8 cellular contexts compared by ENCODE assay signal in the genomic region with DNA sequence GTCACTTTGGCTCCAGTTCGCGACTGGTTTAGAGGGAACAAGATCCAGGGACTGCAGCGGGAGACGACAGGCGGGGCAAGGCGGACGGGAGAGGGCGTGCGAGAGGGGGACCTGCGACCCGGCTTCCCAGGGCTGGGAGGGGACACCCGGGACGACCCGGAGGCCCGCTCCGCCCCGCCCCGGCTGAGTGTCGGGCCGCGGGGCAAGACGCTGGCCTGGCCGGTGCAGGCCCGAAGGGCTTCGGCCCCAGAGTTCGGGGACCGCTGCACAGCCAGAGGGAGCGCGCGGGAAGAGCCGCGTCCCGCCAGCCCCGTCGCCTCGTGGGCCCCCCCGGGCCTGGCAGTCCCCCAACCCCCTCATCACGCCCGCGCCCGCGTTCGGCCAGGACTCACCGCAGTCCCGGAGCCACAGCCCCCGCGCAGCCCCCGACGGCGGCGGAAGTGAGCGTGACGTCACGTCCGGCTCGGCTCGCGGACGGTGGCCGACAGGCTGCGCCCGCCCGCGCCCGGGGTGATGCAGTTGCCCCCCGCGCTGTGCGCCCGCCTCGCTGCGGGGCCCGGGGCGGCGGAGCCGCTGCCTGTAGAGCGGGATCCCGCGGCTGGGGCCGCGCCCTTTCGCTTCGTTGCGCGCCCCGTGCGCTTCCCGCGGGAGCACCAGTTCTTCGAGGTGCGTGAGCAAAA. TPM values are rescaled to one million over a fixed set of nuclear protein-coding genes. Genes with fewer than 3 reads are reported as not detected.
A peak's percentile ranks its signal among the peaks of the same experiment; 100 is the strongest.
DNase-seq lines count a peak whose midpoint lies in the region; ATAC-seq and TF ChIP-seq lines count a peak whose summit lies in the region.

Gene TUBGCP2, minus strand, starts transcription at position 442 of the 680 bp plus-strand sequence. CDS start 5,931 bp downstream, outside the sequence.
A gene with protein sequence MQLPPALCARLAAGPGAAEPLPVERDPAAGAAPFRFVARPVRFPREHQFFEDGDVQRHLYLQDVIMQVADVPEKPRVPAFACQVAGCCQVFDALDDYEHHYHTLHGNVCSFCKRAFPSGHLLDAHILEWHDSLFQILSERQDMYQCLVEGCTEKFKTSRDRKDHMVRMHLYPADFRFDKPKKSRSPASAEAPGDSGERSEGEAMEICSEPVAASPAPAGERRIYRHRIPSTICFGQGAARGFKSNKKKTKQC (plus strand): TSS at position 484 of the 680 bp plus-strand sequence. CDS start 30 bp downstream, at position 514.

- peak in 1 of 2 donors; percentile 36 for TF ChIP-seq POLR2A in vagina (IDR thresholded peaks at IDR 0.05)

- no peak within 1 kb of the TSS for H3K23ac ChIP-seq in H9 (ENCODE audit: insufficient read length, low read depth, low read length)

- peak; percentile 88 to 92 for ATAC-seq in right cardiac atrium

- peaks cover 9% of the 10 kb centered on the region for H3K23me2 ChIP-seq in H9 (ENCODE audit: insufficient read length, low read depth, low read length, poor library complexity, severe bottlenecking)

- H3K27ac ChIP-seq in H9 (ENCODE audit: insufficient read length, low read depth, low read length), result no peak within 1 kb of the TSS
- peak within 1 kb of the TSS; percentile 95 for H3K27ac ChIP-seq in angular gyrus (ENCODE audit: low read depth, low read length)
- peak within 1 kb of the TSS; percentile 96 for H3K27ac ChIP-seq in right cardiac atrium (ENCODE audit: low read length)
- peak within 1 kb of the TSS; percentile 92 for H3K27ac ChIP-seq in vagina

- H3K9me3 ChIP-seq in H9 (ENCODE audit: control insufficient read depth, low read depth, low read length), result no peaks in the 10 kb centered on the region
- no peaks in the 10 kb centered on the region for H3K9me3 ChIP-seq in MG63
- no peaks in the 10 kb centered on the region for H3K9me3 ChIP-seq in right cardiac atrium (ENCODE audit: control insufficient read depth, low read length)
- H3K9me3 ChIP-seq in vagina, result no peaks in the 10 kb centered on the region

- H3K18ac ChIP-seq in H9 (ENCODE audit: insufficient read length, low read depth, low read length), result peak within 1 kb of the TSS; percentile 78

- H3K9ac ChIP-seq in H9 (ENCODE audit: extremely low read depth, insufficient read length, low read length), result peak within 1 kb of the TSS; percentile 42

- H3K4me1 ChIP-seq in H9 (ENCODE audit: insufficient read depth, low read length), result no peaks in the 10 kb centered on the region
- H3K4me1 ChIP-seq in right cardiac atrium (ENCODE audit: control insufficient read depth, insufficient read depth, low read length), result peaks cover 8% of the 10 kb centered on the region
- H3K4me1 ChIP-seq in vagina, result peaks cover 46% of the 10 kb centered on the region

- WGBS in H9 (ENCODE audit: extremely low coverage, insufficient read length, low lambda C conversion rate), result no CpG with 5 or more reads among the region's 90 CpGs
- WGBS in right cardiac atrium, result under 1% methylated on average over 90 of the region's 90 CpGs

- H2BK12ac ChIP-seq in H9 (ENCODE audit: insufficient read length, low read depth, low read length), result no peak within 1 kb of the TSS

- H3K4ac ChIP-seq in H9 (ENCODE audit: low read depth, low read length), result no peak within 1 kb of the TSS

- no peaks in the 10 kb centered on the region for H3K27me3 Mint-ChIP-seq in H9 (ENCODE audit: low read depth)

- no peak within 1 kb of the TSS for H2AFZ ChIP-seq in H9 (ENCODE audit: low read length)

- no peak within 1 kb of the TSS for H4K8ac ChIP-seq in H9 (replicated peaks; ENCODE audit: insufficient read length, low read depth, low read length)

- H3K56ac ChIP-seq in H9 (ENCODE audit: insufficient read length, low read depth, low read length), result no peak within 1 kb of the TSS

- H4K20me1 ChIP-seq in H9 (ENCODE audit: control insufficient read depth, insufficient read depth, insufficient read length), result no peaks in the 10 kb centered on the region

- peak within 1 kb of the TSS; percentile 91 for H3K4me2 ChIP-seq in H9 (ENCODE audit: insufficient read depth, insufficient read length, low read length)

- peak within 1 kb of the TSS; percentile 67 to 98 (median 96); a peak in 6 of 7 replicates for H3K27ac Mint-ChIP-seq in H9

- H2BK5ac ChIP-seq in H9 (ENCODE audit: insufficient read length, low read length), result no peak within 1 kb of the TSS

- peaks cover 11 to 14% of the 10 kb centered on the region in 2 experiments for H3K4me1 Mint-ChIP-seq in H9

- peaks cover 9% of the 10 kb centered on the region; the same call in 1 of the 2 replicates for H3K79me2 ChIP-seq in H9 (ENCODE audit: insufficient read depth, low read length)

- no peak within 1 kb of the TSS for H2BK120ac ChIP-seq in H9 (ENCODE audit: low read depth, low read length, poor library complexity, severe bottlenecking)

- no peak within 1 kb of the TSS for H2BK20ac ChIP-seq in H9 (ENCODE audit: low read depth, low read length, poor library complexity, severe bottlenecking)

- peak within 1 kb of the TSS; percentile 93 to 97 for H3K4me3 Mint-ChIP-seq in H9

- peaks cover 17% of the 10 kb centered on the region for H3K36me3 ChIP-seq in MG63
- H3K36me3 ChIP-seq in vagina, result peaks cover 0 to 14% of the 10 kb centered on the region in 2 donors

- H3K4me3 ChIP-seq in GM12865 (ENCODE audit: low read depth, low read length) (peak within 1 kb of the TSS; percentile 96), MG63 (peak within 1 kb of the TSS; percentile 76), right cardiac atrium (ENCODE audit: low read length) (peak within 1 kb of the TSS; percentile 96), vagina (peak within 1 kb of the TSS; percentile 89 to 94)

- no peak within 1 kb of the TSS for H3T11ph ChIP-seq in H9 (ENCODE audit: low read length)

- peaks cover 4 to 34% (median 19%) of the 10 kb centered on the region in 3 experiments for H3K36me3 Mint-ChIP-seq in H9 (ENCODE audit: insufficient read depth in 1 of 3, low read depth in 3 of 3)

- intact Hi-C loops in T-helper 2 cell treated with Interferon-gamma antibody and Interleukin-4, amounts not matched to agents 100 ng/mL and 5 ng/mL, for 36 hours (cut with micrococcal nuclease), result loop anchor here (1.0 to 5.0 kb wide), 8 partner anchors 10 to 1146 kb away; partner anchors contain the start of genes ECHS1 and FUOM
- intact Hi-C loops in right cardiac atrium (cut with DNase I) (no loop called here), vagina (cut with DNase I) (loop anchor here (5.0 kb wide), 1 partner anchor 84 kb away; the partner anchor contains the start of gene MTG1)

- peaks cover 12% of the 10 kb centered on the region for H3K79me1 ChIP-seq in H9 (ENCODE audit: insufficient read depth, low read depth, low read length, poor library complexity, severe bottlenecking)

- TF ChIP-seq CTCF in GM12865 (IDR thresholded peaks at IDR 0.05; ENCODE audit: insufficient read depth, low read depth, low read length, missing control alignments), result peak; percentile 19
- no peak for TF ChIP-seq CTCF in H9 (conservative IDR thresholded peaks at IDR 0.05)
- no peak for TF ChIP-seq CTCF in vagina (IDR thresholded peaks at IDR 0.05)

- no peak within 1 kb of the TSS for H2AK5ac ChIP-seq in H9 (ENCODE audit: insufficient read length, low read length)

- no peaks in the 10 kb centered on the region; a peak in 3 of 5 replicates for H3K9me3 Mint-ChIP-seq in H9

- H4K5ac ChIP-seq in H9 (ENCODE audit: insufficient read length, low read depth, low read length), result no peak within 1 kb of the TSS

- H2BK15ac ChIP-seq in H9 (ENCODE audit: low read depth, low read length), result no peak within 1 kb of the TSS

- peak; percentile 90 for DNase-seq in GM12865 (ENCODE audit: low read depth)
- peak; percentile 85 for DNase-seq in H9
- DNase-seq in MG63, result peak; percentile 88
- DNase-seq in right cardiac atrium, result peak; percentile 89 to 95 (median 95)
- peak; percentile 34 for DNase-seq in renal cortical epithelial cell (ENCODE audit: low read depth)
- DNase-seq in vagina (ENCODE audit: extremely low spot score in 2 of 2), result no peak

- H3K27me3 ChIP-seq in H9 (ENCODE audit: insufficient read depth, low read length), result no peaks in the 10 kb centered on the region
- no peaks in the 10 kb centered on the region for H3K27me3 ChIP-seq in MG63
- H3K27me3 ChIP-seq in right cardiac atrium (ENCODE audit: control insufficient read depth, insufficient read depth), result no peaks in the 10 kb centered on the region
- no peaks in the 10 kb centered on the region for H3K27me3 ChIP-seq in vagina

- H4K91ac ChIP-seq in H9 (ENCODE audit: insufficient read length, low read depth, low read length), result no peak within 1 kb of the TSS

- H3K14ac ChIP-seq in H9 (ENCODE audit: insufficient read depth, low read length), result peak within 1 kb of the TSS; percentile 90; the same call in 1 of the 2 replicates

RNA-seq across cellular contexts. Expression of gene TUBGCP2, which starts in this region (rescaled TPM):
- total RNA-seq in H9 (2021), result 52.4 and 53.5 TPM in 2 replicates
- total RNA-seq in MG63 (2014; rRNA removed; shearing (Covaris generic); ENCODE audit: low replicate concordance), result 58.6 and 80.8 TPM in 2 replicates
- total RNA-seq in T-helper 2 cell treated with Interferon-gamma antibody and Interleukin-4, amounts not matched to agents 100 ng/mL and 5 ng/mL, for 36 hours, result 54.4 and 61.5 TPM in 2 replicates
- 10 to 100 TPM; 34.9 to 45.9 (median 37.4) TPM for total RNA-seq in right cardiac atrium
- 23.0 TPM for polyA plus RNA-seq in right cardiac atrium
- 76.0 and 77.1 TPM in 2 replicates for total RNA-seq in renal cortical epithelial cell
- total RNA-seq in vagina, result 41.7 TPM

RNA-seq across cellular contexts. Expression of the second gene that starts in this region (rescaled TPM):
- total RNA-seq in H9 (2021), result 83.6 and 89.4 TPM in 2 replicates
- 42.0 and 75.7 TPM in 2 replicates for total RNA-seq in MG63 (2014; rRNA removed; shearing (Covaris generic); ENCODE audit: low replicate concordance)
- 63.3 and 71.1 TPM in 2 replicates for total RNA-seq in T-helper 2 cell treated with Interferon-gamma antibody and Interleukin-4, amounts not matched to agents 100 ng/mL and 5 ng/mL, for 36 hours
- 10 to 100 TPM; 40.2 to 51.8 (median 49.2) TPM for total RNA-seq in right cardiac atrium
- 60.8 TPM for polyA plus RNA-seq in right cardiac atrium
- total RNA-seq in renal cortical epithelial cell, result 14.6 and 38.6 TPM in 2 replicates
- 36.3 TPM for total RNA-seq in vagina

Comparison
In these comparisons a context has a peak if more than half of its experiments do, and no peak if none do; other contexts are left out.
1. DNase-seq: peak in GM12865 (single experiment), H9 (single experiment), MG63 (single experiment), right cardiac atrium (3 of 3) and renal cortical epithelial cell (single experiment); none in vagina (0 of 2).
2. intact Hi-C loops: an anchor here in T-helper 2 cell treated with Interferon-gamma antibody and Interleukin-4, amounts not matched to agents 100 ng/mL and 5 ng/mL, for 36 hours (1.0 to 5.0 kb wide) and vagina (5.0 kb wide); none called in right cardiac atrium.
3. Peak in every context shown above with its lines, with median percentiles within 50 percentile points of each other: H3K4me3 ChIP-seq.